Comparison of ENCODE assay signal across 18 cellular contexts in the genomic region with DNA sequence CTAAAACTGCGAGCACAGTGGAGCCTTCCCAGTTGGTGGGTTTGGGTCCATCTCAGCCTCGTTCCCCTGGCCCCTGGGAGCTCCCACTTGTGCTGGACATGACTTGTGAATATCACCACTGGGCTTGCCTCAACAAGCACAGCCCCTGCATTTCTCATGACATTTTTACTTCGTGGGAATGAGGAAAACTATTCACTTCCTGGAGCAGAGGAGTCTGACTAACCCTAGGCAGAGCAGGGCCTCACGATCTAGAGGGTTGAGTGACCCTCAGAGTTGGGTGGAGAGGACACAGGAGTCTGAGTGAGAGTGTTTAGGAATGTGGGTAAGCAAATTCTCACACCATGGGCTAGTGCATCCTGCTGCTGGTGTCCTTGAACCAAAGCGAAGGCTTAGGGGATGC.
"Had no signal": no experiment of that assay in that cellular context is flagged by ENCODE, and none has a peak within 500 bp of the region (broad histone marks: within the 10 kb centered on the region; RNA-seq: fewer than 3 reads in every experiment).

No MANE protein-coding gene starts in this region.

- H3K27ac ChIP-seq: cardiac muscle cell, pancreas, stomach, uterus had no signal

- H3K9me3 ChIP-seq: pancreas, stomach, uterus had no signal

- H3K36me3 ChIP-seq: cardiac muscle cell, pancreas, stomach, uterus had no signal

- DNase-seq: activated CD4-positive, alpha-beta T cell treated with anti-CD3 and anti-CD28 coated beads for 4 hours; activated CD8-positive, alpha-beta memory T cell treated with anti-CD3 and anti-CD28 coated beads, Interleukin-2, amount 50 U/mL, for 4 hours; activated CD8-positive, alpha-beta T cell treated with anti-CD3 and anti-CD28 coated beads for 36 hours; activated gamma-delta T cell treated with Interleukin-2 at 50 U/mL for 16 hours; activated naive CD8-positive, alpha-beta T cell treated with anti-CD3 and anti-CD28 coated beads, Interleukin-2, amount 10 ng/mL, durations not matched to agents 7 days and 5 days; activated T-cell treated with anti-CD3 and anti-CD28 coated beads, Interleukin-2, amount 50 U/mL, for 72 hours; aorta; effector CD8-positive, alpha-beta T cell; hippocampal formation; left colon; pancreas; retina; stomach; T1000; uterus had no signal

- FAIRE-seq: colon, pancreas had no signal

- H3K27me3 ChIP-seq: cardiac muscle cell, pancreas, stomach, uterus had no signal

- H3K4me3 ChIP-seq: cardiac muscle cell, pancreas, skin epidermis, stomach, uterus had no signal

- H3K4me1 ChIP-seq: uterus had no signal
